19 cellular contexts compared by ENCODE assay signal in genomic region chr12:91662021-91662420, GRCh38.
"Had no signal": no experiment of that assay in that cellular context is flagged by ENCODE, and none has a peak within 500 bp of the region (broad histone marks: within the 10 kb centered on the region; RNA-seq: fewer than 3 reads in every experiment).

No MANE protein-coding gene starts in this region.

- H3K4me3 Mint-ChIP-seq: activated CD4-positive, alpha-beta memory T cell treated with anti-CD3 and anti-CD28 coated beads, Interleukin-2, amount 10 ng/mL, durations not matched to agents 7 days and 5 days; activated naive CD8-positive, alpha-beta T cell; effector memory CD8-positive, alpha-beta T cell; neural crest cell; stimulated activated naive CD8-positive, alpha-beta T cell treated with anti-CD3 and anti-CD28 coated beads, Interleukin-15, amount 100 ng/mL, for 72 hours; T-helper 2 cell treated with Interferon-gamma antibody and Interleukin-4, amounts not matched to agents 5 μg/mL and 100 μg/mL, for 36 hours had no signal

- H3K4me3 ChIP-seq: gastroesophageal sphincter, ovary, thyroid gland, uterus had no signal

- H3K27ac Mint-ChIP-seq: activated CD4-positive, alpha-beta memory T cell treated with anti-CD3 and anti-CD28 coated beads, Interleukin-2, amount 10 ng/mL, durations not matched to agents 7 days and 5 days; activated naive CD8-positive, alpha-beta T cell; effector memory CD8-positive, alpha-beta T cell; stimulated activated naive CD8-positive, alpha-beta T cell treated with anti-CD3 and anti-CD28 coated beads, Interleukin-15, amount 100 ng/mL, for 72 hours; T-helper 2 cell treated with Interferon-gamma antibody and Interleukin-4, amounts not matched to agents 5 μg/mL and 100 μg/mL, for 36 hours had no signal

- H3K27me3 Mint-ChIP-seq: activated CD4-positive, alpha-beta memory T cell treated with anti-CD3 and anti-CD28 coated beads, Interleukin-2, amount 10 ng/mL, durations not matched to agents 7 days and 5 days; activated naive CD8-positive, alpha-beta T cell; effector memory CD8-positive, alpha-beta T cell; stimulated activated naive CD8-positive, alpha-beta T cell treated with anti-CD3 and anti-CD28 coated beads, Interleukin-15, amount 100 ng/mL, for 72 hours had no signal

- H3K36me3 ChIP-seq: gastroesophageal sphincter, ovary, thyroid gland, uterus had no signal

- DNase-seq: activated CD4-positive, alpha-beta memory T cell treated with anti-CD3 and anti-CD28 coated beads, Interleukin-2, amount 10 ng/mL, durations not matched to agents 7 days and 5 days; activated gamma-delta T cell; activated T-cell treated with anti-CD3 and anti-CD28 coated beads, Interleukin-2, amount 50 U/mL, for 48 hours; anterior cingulate cortex; central memory CD4-positive, alpha-beta T cell; effector memory CD8-positive, alpha-beta T cell; left ventricle myocardium superior; ovary; stimulated activated CD4-positive, alpha-beta T cell treated with anti-CD3 and anti-CD28 coated beads, Interleukin-4, amount 100 ng/mL, for 4 hours; stimulated activated naive CD8-positive, alpha-beta T cell treated with anti-CD3 and anti-CD28 coated beads, Interleukin-15, amount 100 ng/mL, for 72 hours; SW 1271; thyroid gland; uterus had no signal

- FAIRE-seq: keratinocyte had no signal

- H3K4me1 ChIP-seq: gastroesophageal sphincter, thyroid gland had no signal

- H3K9me3 Mint-ChIP-seq: effector memory CD8-positive, alpha-beta T cell; T-helper 2 cell treated with Interferon-gamma antibody and Interleukin-4, amounts not matched to agents 5 μg/mL and 100 μg/mL, for 36 hours had no signal

- H3K36me3 Mint-ChIP-seq: activated naive CD8-positive, alpha-beta T cell had no signal

- H3K27me3 ChIP-seq: gastroesophageal sphincter, ovary, thyroid gland, uterus had no signal

- H3K9me3 ChIP-seq: gastroesophageal sphincter, ovary, thyroid gland, uterus had no signal

- H3K27ac ChIP-seq: epithelial cell of prostate, gastroesophageal sphincter, ovary, thyroid gland had no signal
